Comparison of ENCODE assay signal across 15 cellular contexts in the genomic region with DNA sequence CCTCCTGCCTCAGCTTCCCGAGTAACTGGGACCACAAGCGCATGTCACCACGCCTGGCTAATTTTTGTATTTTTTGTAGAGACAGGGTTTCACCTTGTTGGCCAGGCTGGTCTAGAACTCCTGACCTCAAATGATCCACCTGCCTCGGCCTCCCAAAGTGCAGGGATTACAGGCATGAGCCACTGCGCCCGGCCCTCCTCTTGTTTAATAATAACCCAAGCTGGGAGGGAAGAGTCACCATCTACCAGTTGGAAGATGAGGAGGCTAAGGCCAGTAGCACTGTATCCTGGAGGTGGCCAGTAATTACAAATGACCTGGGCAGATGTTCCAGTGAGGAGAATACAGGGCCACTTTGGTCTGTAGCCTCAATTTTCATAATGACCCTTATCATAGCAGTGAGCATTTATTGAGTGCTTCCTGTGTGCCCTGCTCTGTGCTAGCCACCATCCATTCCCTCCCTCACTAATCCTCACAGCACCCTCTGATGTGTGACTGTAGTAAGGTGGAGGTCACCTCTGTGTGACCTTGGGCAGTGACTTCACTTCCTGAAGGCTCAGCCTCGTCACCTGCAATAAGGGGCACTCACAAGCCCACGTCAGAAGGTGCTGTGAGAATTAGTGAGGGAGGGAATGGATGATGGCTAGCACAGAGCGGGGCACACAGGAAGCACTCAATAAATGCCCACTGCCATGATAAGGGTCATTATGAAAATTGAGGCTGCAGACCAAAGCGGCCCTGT.
DNase-seq lines count a peak whose midpoint lies in the region; ATAC-seq, FAIRE-seq and TF ChIP-seq lines count a peak whose summit lies in the region.
"Had no signal": no experiment of that assay in that cellular context is flagged by ENCODE, and none has a peak within 500 bp of the region (broad histone marks: within the 10 kb centered on the region; RNA-seq: fewer than 3 reads in every experiment).

No MANE protein-coding gene starts in this region.

- H3K4me1 ChIP-seq in BLaER1 treated with 17β-estradiol and CSF1 and Interleukin-3, amounts not matched to agents 10 nM and 100 nM, result peaks cover 45 to 89% (median 58%) of the 10 kb centered on the region in 10 experiments
- H3K4me1 ChIP-seq in adrenal gland (replicated peaks in 1 of 2) (peaks cover 10 to 63% of the 10 kb centered on the region in 2 donors), prostate gland (replicated peaks) (peaks cover 11% of the 10 kb centered on the region)
- H3K4me1 ChIP-seq: BE2C had no signal

- H4K20me1 ChIP-seq in BLaER1 treated with 17β-estradiol and CSF1 and Interleukin-3, amounts not matched to agents 10 nM and 100 nM, result no peaks in the 10 kb centered on the region; a peak in 1 of 22 replicates

- intact Hi-C loops in adrenal gland (cut with DNase I), result no loop called here
- intact Hi-C loops in prostate gland (cut with DNase I), result loop anchor here (5.0 kb wide), 1 partner anchor 40 kb away; no protein-coding TSS in a partner anchor

- WGBS in adrenal gland, 4 donors, result 84 to 90% (median 87%) methylated on average over 10 of the region's 10 CpGs
- 93% methylated on average over 10 of the region's 10 CpGs for WGBS in prostate gland

- TF ChIP-seq CTCF in adrenal gland (IDR thresholded peaks at IDR 0.05) (no peak), prostate gland (IDR thresholded peaks at IDR 0.05) (no peak)

- no peak for ATAC-seq in GM19463 (IDR thresholded peaks at IDR 0.05; ENCODE audit: unreplicated experiment)
- ATAC-seq: activated CD8-positive, alpha-beta T cell treated with anti-CD3 and anti-CD28 coated beads for 36 hours had no signal

- H3K27me3 ChIP-seq in BLaER1 treated with 17β-estradiol and CSF1 and Interleukin-3, amounts not matched to agents 10 nM and 100 nM, result peaks cover 0 to 14% (median 0%) of the 10 kb centered on the region in 11 experiments; a peak in 5 of 22 replicates
- H3K27me3 ChIP-seq in adrenal gland, result no peaks in the 10 kb centered on the region
- H3K27me3 ChIP-seq in prostate gland (replicated peaks; ENCODE audit: insufficient read depth), result no peaks in the 10 kb centered on the region
- H3K27me3 ChIP-seq: BE2C had no signal

- H3K4me3 ChIP-seq in BLaER1 treated with 17β-estradiol and CSF1 and Interleukin-3, amounts not matched to agents 10 nM and 100 nM, result no peak overlapping the region
- H3K4me3 ChIP-seq in adrenal gland (no peak overlapping the region), prostate gland (no peak overlapping the region)

- peak overlapping the region in 2 of 11 experiments; percentile 64 to 78; a peak in 3 of 22 replicates for H3K9ac ChIP-seq in BLaER1 treated with 17β-estradiol and CSF1 and Interleukin-3, amounts not matched to agents 10 nM and 100 nM

- peak overlapping the region; percentile 75 to 98 (median 88); a peak in 20 of 22 replicates for H3K4me2 ChIP-seq in BLaER1 treated with 17β-estradiol and CSF1 and Interleukin-3, amounts not matched to agents 10 nM and 100 nM

- no peak for TF ChIP-seq POLR2A in adrenal gland (IDR thresholded peaks at IDR 0.05)
- no peak for TF ChIP-seq POLR2A in prostate gland (IDR thresholded peaks at IDR 0.05)

- no peaks in the 10 kb centered on the region for H3K9me3 ChIP-seq in BLaER1 treated with 17β-estradiol and CSF1 and Interleukin-3, amounts not matched to agents 10 nM and 100 nM (replicated peaks in 1 of 11)
- H3K9me3 ChIP-seq in adrenal gland (replicated peaks in 1 of 3) (no peaks in the 10 kb centered on the region), prostate gland (no peaks in the 10 kb centered on the region)
- H3K9me3 ChIP-seq: BE2C had no signal

- no peaks in the 10 kb centered on the region for H3K36me3 ChIP-seq in BLaER1 treated with 17β-estradiol and CSF1 and Interleukin-3, amounts not matched to agents 10 nM and 100 nM
- H3K36me3 ChIP-seq in adrenal gland (replicated peaks in 1 of 2) (no peaks in the 10 kb centered on the region), prostate gland (no peaks in the 10 kb centered on the region)
- H3K36me3 ChIP-seq: BE2C had no signal

- H3K27ac ChIP-seq in BLaER1 treated with 17β-estradiol and CSF1 and Interleukin-3, amounts not matched to agents 10 nM and 100 nM, result peak overlapping the region in 7 of 11 experiments; percentile 1 to 85 (median 58); a peak in 9 of 22 replicates
- peak overlapping the region in 3 of 5 donors; percentile 46 to 69 (median 62) for H3K27ac ChIP-seq in adrenal gland
- peak overlapping the region; percentile 33 to 39 for H3K27ac ChIP-seq in prostate gland

- DNase-seq in GM19239 (ENCODE audit: insufficient read length, low spot score) (no peak), adrenal gland (no peak), prostate gland (ENCODE audit: low spot score) (no peak), A172 (ENCODE audit: low spot score) (no peak), ecto neural progenitor cell (ENCODE audit: low spot score) (no peak)
- DNase-seq in activated CD4-positive, CD25-positive, alpha-beta regulatory T cell (lab: John Stamatoyannopoulos, UW), result no peak
- DNase-seq: activated CD8-positive, alpha-beta T cell treated with anti-CD3 and anti-CD28 coated beads for 36 hours; BE2C; DND-41; effector CD8-positive, alpha-beta T cell; NCI-H82; stimulated activated CD4-positive, alpha-beta T cell treated with anti-CD3 and anti-CD28 coated beads, Interleukin-12 subunit alpha, Interleukin-12 subunit beta, amount 100 ng/mL, for 4 hours had no signal

- FAIRE-seq in GM19239 (lab: Jason Lieb, UNC), result peak; percentile 49
- FAIRE-seq: TTC549 had no signal
